8 cellular contexts compared by ENCODE assay signal in genomic region chr4:3074846-3075651, GRCh38. TPM values are rescaled to one million over a fixed set of nuclear protein-coding genes. Genes with fewer than 3 reads are reported as not detected.
DNase-seq lines count a peak whose midpoint lies in the region; ATAC-seq and TF ChIP-seq lines count a peak whose summit lies in the region.

No MANE protein-coding gene starts in this region.

- in situ Hi-C loops in ACHN (cut with HindIII; ENCODE audit: low pct_ligation_motif_present, low pct_unique_long_range_greater_than_20kb, low sequenced_read_pairs), result no loop called here

- 0 to 1% methylated on average over 40 to 60 of the region's 60 CpGs for WGBS in heart right ventricle, 2 donors
- WGBS in prostate gland, result under 1% methylated on average over 24 of the region's 60 CpGs

- intact Hi-C loops in heart right ventricle (cut with DNase I), result loop anchor here in 1 of 10 donors (5.0 kb wide), 1 partner anchor 833 kb away; the partner anchor contains the start of genes HAUS3 and POLN
- intact Hi-C loops in prostate gland (cut with DNase I), result no loop called here

- TF ChIP-seq POLR2A in prostate gland (IDR thresholded peaks at IDR 0.05), result peak; percentile 54

- H3K36me3 Mint-ChIP-seq in activated naive CD8-positive, alpha-beta T cell treated with anti-CD3 and anti-CD28 coated beads, Interleukin-2, amount 50 U/mL, for 24 hours (ENCODE audit: low read depth), result peaks cover 2% of the 10 kb centered on the region

- DNase-seq in ACHN, result peak; percentile 68
- DNase-seq in LNCaP clone FGC (ENCODE audit: low read depth), result no peak
- no peak for DNase-seq in SK-N-MC (ENCODE audit: low read depth, low spot score)
- DNase-seq in activated naive CD8-positive, alpha-beta T cell treated with anti-CD3 and anti-CD28 coated beads, Interleukin-2, amount 50 U/mL, for 24 hours, result peak; percentile 58
- peak; percentile 28 to 64 for DNase-seq in heart right ventricle
- DNase-seq in prostate gland (ENCODE audit: low spot score), result peak; percentile 48

- H3K4me1 ChIP-seq in heart right ventricle (peaks cover 3 to 48% (median 37%) of the 10 kb centered on the region in 9 donors), prostate gland (replicated peaks) (no peaks in the 10 kb centered on the region)

- no peaks in the 10 kb centered on the region for H3K27me3 ChIP-seq in heart right ventricle
- H3K27me3 ChIP-seq in prostate gland (replicated peaks; ENCODE audit: insufficient read depth), result no peaks in the 10 kb centered on the region

- TF ChIP-seq CTCF in LNCaP clone FGC (IDR thresholded peaks at IDR 0.05; ENCODE audit: control insufficient read depth, extremely low read depth, insufficient read depth) (no peak), heart right ventricle (IDR thresholded peaks at IDR 0.05) (no peak), prostate gland (IDR thresholded peaks at IDR 0.05) (no peak)

- no peaks in the 10 kb centered on the region for H3K9me3 Mint-ChIP-seq in activated naive CD8-positive, alpha-beta T cell treated with anti-CD3 and anti-CD28 coated beads, Interleukin-2, amount 50 U/mL, for 24 hours

- peaks cover 32% of the 10 kb centered on the region for H3K4me1 Mint-ChIP-seq in activated naive CD8-positive, alpha-beta T cell treated with anti-CD3 and anti-CD28 coated beads, Interleukin-2, amount 50 U/mL, for 24 hours

- no peaks in the 10 kb centered on the region for H3K36me3 ChIP-seq in SK-N-MC (ENCODE audit: insufficient read depth, low read length)
- no peaks in the 10 kb centered on the region for H3K36me3 ChIP-seq in heart right ventricle
- H3K36me3 ChIP-seq in prostate gland, result no peaks in the 10 kb centered on the region

- H3K27me3 Mint-ChIP-seq in activated naive CD8-positive, alpha-beta T cell treated with anti-CD3 and anti-CD28 coated beads, Interleukin-2, amount 50 U/mL, for 24 hours, result no peaks in the 10 kb centered on the region

- peak overlapping the region; percentile 93 for H3K9ac ChIP-seq in SK-N-MC (ENCODE audit: insufficient read length)

- H3K27ac ChIP-seq in SK-N-MC (peak overlapping the region; percentile 62; the same call in 1 of the 2 replicates), heart right ventricle (peak overlapping the region; percentile 16 to 92 (median 86)), prostate gland (peak overlapping the region; percentile 87 to 92)

- H3K9me3 ChIP-seq in SK-N-MC (ENCODE audit: low read depth, low read length), result no peaks in the 10 kb centered on the region
- no peaks in the 10 kb centered on the region for H3K9me3 ChIP-seq in heart right ventricle
- H3K9me3 ChIP-seq in prostate gland, result no peaks in the 10 kb centered on the region

- H3K27ac Mint-ChIP-seq in activated naive CD8-positive, alpha-beta T cell treated with anti-CD3 and anti-CD28 coated beads, Interleukin-2, amount 50 U/mL, for 24 hours, result peak overlapping the region; percentile 84

- H3K4me3 Mint-ChIP-seq in activated naive CD8-positive, alpha-beta T cell treated with anti-CD3 and anti-CD28 coated beads, Interleukin-2, amount 50 U/mL, for 24 hours, result peak overlapping the region; percentile 91

- ATAC-seq in GM18907 (IDR thresholded peaks at IDR 0.05; ENCODE audit: unreplicated experiment) (peak; percentile 18), heart right ventricle (peak in 1 of 8 donors; percentile 17), GM18858 (IDR thresholded peaks at IDR 0.05; ENCODE audit: unreplicated experiment) (no peak)
- peak; percentile 3 for ATAC-seq in activated naive CD8-positive, alpha-beta T cell treated with anti-CD3 and anti-CD28 coated beads, Interleukin-2, amount 50 U/mL, for 24 hours

- H3K4me3 ChIP-seq in LNCaP clone FGC (ENCODE audit: low read depth, low read length) (peak overlapping the region; percentile 99), SK-N-MC (peak overlapping the region; percentile 82), heart right ventricle (peak overlapping the region; percentile 73 to 92 (median 82)), prostate gland (peak overlapping the region; percentile 59 to 91)

RNA-seq across cellular contexts. Expression of gene HTT, which starts 0.6 kb away (rescaled TPM):
- total RNA-seq in heart right ventricle (10 to 100 TPM; 19.3 to 34.0 (median 24.6) TPM), prostate gland (10 to 100 TPM; 37.8 to 97.8 TPM)
- 10 to 100 TPM in 1 of 2 donors, 1 to 10 TPM in 1; 6.3 to 21.9 TPM for polyA plus RNA-seq in heart right ventricle

RNA-seq across cellular contexts. Expression of gene HTT-AS, which starts 0.7 kb away (rescaled TPM):
- total RNA-seq in heart right ventricle, result not detected
- not detected for polyA plus RNA-seq in heart right ventricle
- total RNA-seq in prostate gland, result not detected

Comparison
In these comparisons a context has a peak if more than half of its experiments do, and no peak if none do; other contexts are left out.
1. DNase-seq: peak in ACHN (single experiment), activated naive CD8-positive, alpha-beta T cell treated with anti-CD3 and anti-CD28 coated beads, Interleukin-2, amount 50 U/mL, for 24 hours (single experiment), heart right ventricle (2 of 2) and prostate gland (single experiment); none in LNCaP clone FGC (single experiment) and SK-N-MC (single experiment).
2. Peak in every context shown above with its lines, with median percentiles within 50 percentile points of each other: H3K4me3 ChIP-seq and H3K27ac ChIP-seq.